ENCODE assay signal across 1 cellular context in genomic region chr19:12806242-12807131, GRCh38.
TF ChIP-seq lines count a peak whose summit lies in the region.

Gene RNASEH2A (plus strand): TSS chr19:12806584. CDS start chr19:12806674, 90 bp downstream.

TF ChIP-seq in HepG2, 621 proteins besides CTCF, POLR2A, EP300 and RAD21 (continued from another document and continues in another):
- TF ChIP-seq E2F1 (CRISPR knock-in tag; IDR thresholded peaks at IDR 0.05), result peak; percentile 98
- TF ChIP-seq ZNF543 (CRISPR knock-in tag; IDR thresholded peaks at IDR 0.05), result peak; percentile 79; the same call in 1 of the 2 replicates
- peak; percentile 86; the same call in 1 of the 2 replicates for TF ChIP-seq HBP1 (CRISPR knock-in tag; IDR thresholded peaks at IDR 0.05; ENCODE audit: low read depth)
- TF ChIP-seq ZFP1 (CRISPR knock-in tag; IDR thresholded peaks at IDR 0.05), result 0 out of 2 replicates have a peak, but pooled peaks have one; percentile 23
- TF ChIP-seq ZFY (CRISPR knock-in tag; IDR thresholded peaks at IDR 0.05), result peak; percentile 94
- peak; percentile 18; the same call in 1 of the 2 replicates for TF ChIP-seq ZNF629 (CRISPR knock-in tag; conservative IDR thresholded peaks at IDR 0.05)
- no peak for TF ChIP-seq PCBP2 (optimal IDR thresholded peaks at IDR 0.05; ENCODE audit: low read depth, low read length, poor library complexity, severe bottlenecking)
- no peak for TF ChIP-seq ZBTB26 (CRISPR knock-in tag; IDR thresholded peaks at IDR 0.05; ENCODE audit: borderline replicate concordance)
- TF ChIP-seq JARID2 (CRISPR knock-in tag; IDR thresholded peaks at IDR 0.05; ENCODE audit: insufficient replicate concordance), result no peak
- no peak for TF ChIP-seq WIZ (CRISPR knock-in tag; IDR thresholded peaks at IDR 0.05)
- no peak for TF ChIP-seq ZNF550 (CRISPR knock-in tag; IDR thresholded peaks at IDR 0.05; ENCODE audit: borderline replicate concordance)
- peak; percentile 69; the same call in 1 of the 2 replicates for TF ChIP-seq ZNF800 (CRISPR knock-in tag; IDR thresholded peaks at IDR 0.05)
- TF ChIP-seq MBD4 (IDR thresholded peaks at IDR 0.05; ENCODE audit: borderline replicate concordance, low read length), result no peak
- TF ChIP-seq CREBL2 (CRISPR knock-in tag; IDR thresholded peaks at IDR 0.05; ENCODE audit: borderline replicate concordance), result peak; percentile 79; the same call in 1 of the 2 replicates
- no peak for TF ChIP-seq NR2F6 (IDR thresholded peaks at IDR 0.05)
- TF ChIP-seq NR2F6 (CRISPR knock-in tag; IDR thresholded peaks at IDR 0.05), result no peak
- TF ChIP-seq ZNF136 (CRISPR knock-in tag; IDR thresholded peaks at IDR 0.05; ENCODE audit: low read depth), result peak; percentile 88; the same call in 1 of the 2 replicates
- TF ChIP-seq MEIS1 (CRISPR knock-in tag; IDR thresholded peaks at IDR 0.05; ENCODE audit: borderline replicate concordance), result 0 out of 2 replicates have a peak, but pooled peaks have one; percentile 43
- no peak for TF ChIP-seq MAZ (IDR thresholded peaks at IDR 0.05; ENCODE audit: borderline replicate concordance, low read depth, low read length)
- peak; percentile 83 for TF ChIP-seq MAZ (CRISPR knock-in tag; IDR thresholded peaks at IDR 0.05; ENCODE audit: low read depth)
- no peak for TF ChIP-seq PLRG1 (conservative IDR thresholded peaks at IDR 0.05)
- no peak for TF ChIP-seq SOX6 (IDR thresholded peaks at IDR 0.05)
- peak; percentile 60 for TF ChIP-seq SOX6 (CRISPR knock-in tag; IDR thresholded peaks at IDR 0.05)
- peak; percentile 81; the same call in 1 of the 2 replicates for TF ChIP-seq AKNA (CRISPR knock-in tag; IDR thresholded peaks at IDR 0.05; ENCODE audit: borderline replicate concordance)
- no peak for TF ChIP-seq TIGD3 (CRISPR knock-in tag; IDR thresholded peaks at IDR 0.05; ENCODE audit: borderline replicate concordance)
- TF ChIP-seq ZNF432 (CRISPR knock-in tag; IDR thresholded peaks at IDR 0.05; ENCODE audit: borderline replicate concordance), result no peak
- TF ChIP-seq AHDC1 (CRISPR knock-in tag; IDR thresholded peaks at IDR 0.05; ENCODE audit: borderline replicate concordance), result no peak
- peak; percentile 89; the same call in 1 of the 2 replicates for TF ChIP-seq TGIF2 (CRISPR knock-in tag; IDR thresholded peaks at IDR 0.05)
- no peak for TF ChIP-seq ZNF572 (CRISPR knock-in tag; IDR thresholded peaks at IDR 0.05)
- TF ChIP-seq RORA (CRISPR knock-in tag; IDR thresholded peaks at IDR 0.05), result no peak
- TF ChIP-seq ZNF138 (CRISPR knock-in tag; IDR thresholded peaks at IDR 0.05; ENCODE audit: low read depth), result peak; percentile 70; the same call in 1 of the 2 replicates
- no peak; the same call in 1 of the 2 replicates for TF ChIP-seq ZNF639 (CRISPR knock-in tag; conservative IDR thresholded peaks at IDR 0.05)
- TF ChIP-seq TRAFD1 (CRISPR knock-in tag; IDR thresholded peaks at IDR 0.05; ENCODE audit: borderline replicate concordance), result no peak
